Comparison of ENCODE assay signal across 26 cellular contexts in the genomic region with DNA sequence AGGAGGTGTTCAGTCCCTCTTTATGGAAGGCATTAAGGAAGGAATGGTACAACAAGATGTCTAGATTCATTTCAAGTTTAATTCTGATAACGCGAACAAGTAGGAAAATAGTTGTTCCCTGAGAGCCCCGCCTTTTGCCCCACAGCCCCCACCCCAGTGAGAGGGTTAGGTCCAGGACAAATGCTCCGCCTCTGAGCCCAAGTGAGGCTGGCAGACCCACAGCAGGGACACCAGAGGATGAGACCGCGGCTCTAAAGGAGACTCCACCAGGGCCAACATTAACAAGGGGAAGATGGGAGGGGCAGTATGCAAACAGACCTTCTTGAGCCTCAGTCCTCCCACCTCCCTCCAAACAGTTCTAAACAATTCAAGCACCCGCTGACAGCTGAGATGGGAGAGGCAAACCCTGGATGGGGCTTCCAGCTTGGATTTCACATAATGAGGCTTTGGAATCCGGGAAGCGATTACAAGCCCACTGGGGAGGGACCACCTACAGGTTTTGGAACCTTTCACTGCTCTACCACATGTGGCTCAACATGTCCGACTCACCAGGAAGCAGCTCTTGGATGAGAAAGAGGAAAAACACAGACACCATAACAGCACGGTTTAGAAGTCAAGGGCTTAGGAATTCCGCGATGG. TPM values are rescaled to one million over a fixed set of nuclear protein-coding genes. Genes with fewer than 3 reads are reported as not detected.
DNase-seq lines count a peak whose midpoint lies in the region; ATAC-seq lines count a peak whose summit lies in the region.
"Had no signal": no experiment of that assay in that cellular context is flagged by ENCODE, and none has a peak within 500 bp of the region (broad histone marks: within the 10 kb centered on the region; RNA-seq: fewer than 3 reads in every experiment).

No MANE protein-coding gene starts in this region.

- no peaks in the 10 kb centered on the region for H3K9me3 ChIP-seq in ES-I3 (ENCODE audit: control insufficient read depth, insufficient read depth, low read length)
- no peaks in the 10 kb centered on the region for H3K9me3 ChIP-seq in CD4-positive, alpha-beta memory T cell (ENCODE audit: control insufficient read depth in 1 of 2, low read length in 2 of 2)
- H3K9me3 ChIP-seq: right lobe of liver, testis had no signal

- no peak overlapping the region for H2BK5ac ChIP-seq in mesendoderm (ENCODE audit: low read length)

- no peak overlapping the region for H3K4ac ChIP-seq in mesendoderm (ENCODE audit: low read depth, low read length)

- DNase-seq in NCI-H146 treated with DMSO at 0.1 percent for 48 hours (lab: John Stamatoyannopoulos, UW; ENCODE audit: unreplicated experiment) (peak; percentile 77), brain pericyte (ENCODE audit: low read depth, low spot score) (peak; percentile 71), mesendoderm (peak; percentile 86), left ventricle myocardium superior (no peak), globus pallidus (ENCODE audit: low spot score) (no peak)
- DNase-seq in CD4-positive, alpha-beta memory T cell = no peak
- DNase-seq in stimulated activated naive CD4-positive, alpha-beta T cell treated with Interleukin-2 at 50 U/mL for 16 hours (lab: John Stamatoyannopoulos, UW) = no peak
- DNase-seq: ACHN; activated CD4-positive, alpha-beta T cell treated with anti-CD3 and anti-CD28 coated beads, Interleukin-2, amount 50 U/mL, for 48 hours; activated gamma-delta T cell treated with Interleukin-2 at 50 U/mL for 16 hours; C1 segment of cervical spinal cord; EL; hippocampal formation; kidney glomerular epithelial cell; mesenchymal stem cell; MV-4-11; naive thymus-derived CD8-positive, alpha-beta T cell; NCI-H82; testis; WERI-Rb-1 had no signal

- no peak overlapping the region for H3K27ac Mint-ChIP-seq in CD4-positive, alpha-beta memory T cell
- H3K27ac Mint-ChIP-seq: naive thymus-derived CD8-positive, alpha-beta T cell; T-helper 1 cell treated with Interleukin-12 subunit alpha and Interleukin-12 subunit beta and Interleukin-4 antibody, amounts not matched to agents 30 μg/mL and 1 μg/mL, for 36 hours had no signal

- H4K5ac ChIP-seq in mesendoderm (ENCODE audit: low read length) = no peak overlapping the region

- H3K79me1 ChIP-seq in mesendoderm (ENCODE audit: low read length) = no peaks in the 10 kb centered on the region

- no peaks in the 10 kb centered on the region for H3K36me3 Mint-ChIP-seq in CD4-positive, alpha-beta memory T cell
- H3K36me3 Mint-ChIP-seq: naive thymus-derived CD8-positive, alpha-beta T cell had no signal

- no peaks in the 10 kb centered on the region for H3K79me2 ChIP-seq in mesendoderm (ENCODE audit: control insufficient read depth, insufficient read depth, low read length)

- ATAC-seq in left ventricle myocardium superior = no peak
- ATAC-seq: naive thymus-derived CD8-positive, alpha-beta T cell; right lobe of liver had no signal

- no CpG with 5 or more reads among the region's 13 CpGs for WGBS in mesendoderm (ENCODE audit: extremely low coverage, insufficient coverage, low lambda C conversion rate)

- no peak overlapping the region for H3K4me3 Mint-ChIP-seq in CD4-positive, alpha-beta memory T cell
- H3K4me3 Mint-ChIP-seq: naive thymus-derived CD8-positive, alpha-beta T cell; T-helper 1 cell treated with Interleukin-12 subunit alpha and Interleukin-12 subunit beta and Interleukin-4 antibody, amounts not matched to agents 30 μg/mL and 1 μg/mL, for 36 hours had no signal

- peaks cover 26% of the 10 kb centered on the region for H3K4me1 ChIP-seq in ES-I3 (ENCODE audit: insufficient read depth, low read length)
- H3K4me1 ChIP-seq in mesendoderm (ENCODE audit: control insufficient read depth, low read depth, low read length) = peaks cover 2% of the 10 kb centered on the region
- H3K4me1 ChIP-seq in CD4-positive, alpha-beta memory T cell (ENCODE audit: insufficient read depth, low read length) = no peaks in the 10 kb centered on the region
- H3K4me1 ChIP-seq: testis had no signal

- H3K36me3 ChIP-seq in ES-I3 (ENCODE audit: insufficient read depth, low read length) (no peaks in the 10 kb centered on the region), mesendoderm (ENCODE audit: control insufficient read depth, insufficient read depth, low read length) (no peaks in the 10 kb centered on the region)
- H3K36me3 ChIP-seq in CD4-positive, alpha-beta memory T cell (ENCODE audit: insufficient read depth, low read length) = no peaks in the 10 kb centered on the region
- H3K36me3 ChIP-seq: right lobe of liver, WERI-Rb-1 had no signal

- peaks cover 0 to 3% (median 0%) of the 10 kb centered on the region in 8 donors for H3K9me3 Mint-ChIP-seq in CD4-positive, alpha-beta memory T cell
- H3K9me3 Mint-ChIP-seq: naive thymus-derived CD8-positive, alpha-beta T cell; T-helper 1 cell treated with Interleukin-12 subunit alpha and Interleukin-12 subunit beta and Interleukin-4 antibody, amounts not matched to agents 30 μg/mL and 1 μg/mL, for 36 hours had no signal

- H3K27ac ChIP-seq in mesendoderm (ENCODE audit: low read depth, low read length) = no peak overlapping the region
- H3K27ac ChIP-seq in CD4-positive, alpha-beta memory T cell (ENCODE audit: low read depth, low read length) = no peak overlapping the region
- H3K27ac ChIP-seq: KMS-11, right lobe of liver, testis, WERI-Rb-1 had no signal

- POLR2A ChIA-PET in CD4-positive, alpha-beta memory T cell (lab: Charles Lee; ENCODE audit: partially characterized antibody) = no interaction called here

- no peak overlapping the region for H3K18ac ChIP-seq in mesendoderm (ENCODE audit: low read length)

- no peak overlapping the region for H2BK15ac ChIP-seq in mesendoderm (replicated peaks; ENCODE audit: low read depth)

- H2BK120ac ChIP-seq in mesendoderm (ENCODE audit: low read depth, low read length) = no peak overlapping the region

- no peaks in the 10 kb centered on the region for H3K27me3 ChIP-seq in mesendoderm (ENCODE audit: insufficient read depth, low read length, poor library complexity)
- no peaks in the 10 kb centered on the region for H3K27me3 ChIP-seq in CD4-positive, alpha-beta memory T cell (ENCODE audit: insufficient read depth, low read length)
- H3K27me3 ChIP-seq: right lobe of liver, testis had no signal

- no peak overlapping the region for H3K4me3 ChIP-seq in mesendoderm (ENCODE audit: low read length)
- no peak overlapping the region for H3K4me3 ChIP-seq in CD4-positive, alpha-beta memory T cell (ENCODE audit: low read length in 2 of 2)
- H3K4me3 ChIP-seq: right lobe of liver, testis had no signal

- H3K9ac ChIP-seq in ES-I3 (ENCODE audit: low read depth, low read length) (peak overlapping the region; percentile 2; the same call in 1 of the 2 replicates), mesendoderm (ENCODE audit: low read length) (no peak overlapping the region)
- H3K9ac ChIP-seq: KMS-11 had no signal

- H2AK5ac ChIP-seq in mesendoderm (ENCODE audit: low read length) = no peak overlapping the region

- CTCF ChIA-PET in CD4-positive, alpha-beta memory T cell (lab: Charles Lee; ENCODE audit: partially characterized antibody) = no interaction called here

- H3K4me2 ChIP-seq in mesendoderm (ENCODE audit: low read length) = no peak overlapping the region
- H3K4me2 ChIP-seq: KMS-11 had no signal

- peaks cover 0 to 4% of the 10 kb centered on the region in 2 donors for H3K27me3 Mint-ChIP-seq in CD4-positive, alpha-beta memory T cell

- intact Hi-C loops in CD4-positive, alpha-beta memory T cell (cut with micrococcal nuclease) = no loop called here
- intact Hi-C loops in left ventricle myocardium superior (cut with micrococcal nuclease) = no loop called here

- no peak overlapping the region for H3K23ac ChIP-seq in mesendoderm (ENCODE audit: low read length)

- no peak overlapping the region for H4K8ac ChIP-seq in mesendoderm (ENCODE audit: low read depth, low read length)

- H3K4me1 Mint-ChIP-seq in CD4-positive, alpha-beta memory T cell = no peaks in the 10 kb centered on the region
- H3K4me1 Mint-ChIP-seq: naive thymus-derived CD8-positive, alpha-beta T cell had no signal

- H3K56ac ChIP-seq in mesendoderm (ENCODE audit: low read length) = peak overlapping the region; percentile 26

RNA-seq across cellular contexts. Expression of gene IREB2, which starts 42.9 kb away (rescaled TPM):
- polyA plus RNA-seq in mesendoderm (2013, experiment 1 of 2) = 41.6 TPM
- 38.0 TPM for polyA plus RNA-seq in mesendoderm (2013, experiment 2 of 2)
- 10 to 100 TPM; 65.0 to 71.9 TPM for total RNA-seq in CD4-positive, alpha-beta memory T cell
- polyA plus RNA-seq in CD4-positive, alpha-beta memory T cell = 10 to 100 TPM in 1 of 2 donors, 1 to 10 TPM in 1; 7.6 to 19.5 TPM
- 25.2 TPM for total RNA-seq in left ventricle myocardium superior

RNA-seq across cellular contexts. Expression of gene CRABP1, which starts 54.9 kb away (rescaled TPM):
- 274 TPM for polyA plus RNA-seq in mesendoderm (2013, experiment 1 of 2)
- polyA plus RNA-seq in mesendoderm (2013, experiment 2 of 2) = 289 TPM
- total RNA-seq in CD4-positive, alpha-beta memory T cell = not detected
- not detected for polyA plus RNA-seq in CD4-positive, alpha-beta memory T cell
- total RNA-seq in left ventricle myocardium superior = not detected
- total RNA-seq: bronchial epithelial cell; endothelial cell of umbilical vein; naive thymus-derived CD8-positive, alpha-beta T cell; right lobe of liver had no signal
- polyA plus RNA-seq: naive thymus-derived CD8-positive, alpha-beta T cell had no signal

Comparison
In these comparisons a context has a peak if more than half of its experiments do, and no peak if none do; other contexts are left out.
1. DNase-seq: peak in NCI-H146 treated with DMSO at 0.1 percent for 48 hours (single experiment), brain pericyte (single experiment) and mesendoderm (single experiment); none in CD4-positive, alpha-beta memory T cell (0 of 5), left ventricle myocardium superior (single experiment), globus pallidus (single experiment) and stimulated activated naive CD4-positive, alpha-beta T cell treated with Interleukin-2 at 50 U/mL for 16 hours (single experiment).